20 cellular contexts compared by ENCODE assay signal in the genomic region with DNA sequence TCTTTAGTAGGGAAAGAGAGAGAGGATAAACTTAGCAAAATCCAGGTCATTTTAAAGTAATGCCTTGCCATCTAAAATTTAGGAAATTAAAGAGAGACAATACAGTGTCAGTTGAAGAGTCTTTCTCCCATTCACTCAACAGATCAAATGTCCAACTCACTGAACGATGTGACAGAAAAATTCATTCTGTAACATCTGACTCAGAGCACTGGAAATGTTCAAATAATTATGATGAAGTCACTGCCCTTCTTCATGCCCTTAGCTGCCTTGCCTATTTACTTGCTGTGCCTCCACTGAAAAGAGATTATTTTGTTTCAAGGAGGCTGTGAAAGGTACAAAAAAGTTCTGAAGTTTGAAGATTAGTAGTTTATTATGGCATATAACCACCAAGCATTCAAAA.
"Had no signal": no experiment of that assay in that cellular context is flagged by ENCODE, and none has a peak within 500 bp of the region (broad histone marks: within the 10 kb centered on the region; RNA-seq: fewer than 3 reads in every experiment).

No MANE protein-coding gene starts in this region.

- H3K36me3 Mint-ChIP-seq: naive B cell had no signal

- H3K27ac ChIP-seq: dorsolateral prefrontal cortex, heart right ventricle, psoas muscle, stomach, thoracic aorta, transverse colon had no signal

- H3K4me1 ChIP-seq: heart right ventricle, psoas muscle, stomach, transverse colon had no signal

- H3K36me3 ChIP-seq: heart right ventricle, stomach, thoracic aorta, transverse colon had no signal

- H3K4me3 ChIP-seq: dorsolateral prefrontal cortex, heart right ventricle, psoas muscle, stomach, thoracic aorta, transverse colon had no signal

- DNase-seq: cortex of kidney; dorsolateral prefrontal cortex; effector CD8-positive, alpha-beta T cell; heart right ventricle; hypothalamus; mesendoderm; naive B cell; nephron progenitor cell; psoas muscle; small intestine; stimulated activated CD4-positive, alpha-beta T cell treated with anti-CD3 and anti-CD28 coated beads, Interleukin-12 subunit alpha, Interleukin-12 subunit beta, amount 100 ng/mL, for 4 hours; stimulated activated naive CD4-positive, alpha-beta T cell; stomach; substantia nigra; transverse colon had no signal

- H3K4me1 Mint-ChIP-seq: naive B cell, nephron progenitor cell had no signal

- FAIRE-seq: endometrium, keratinocyte, small intestine had no signal

- H3K27me3 Mint-ChIP-seq: naive B cell had no signal

- H3K4me3 Mint-ChIP-seq: naive B cell, nephron progenitor cell had no signal

- ATAC-seq: esophagus mucosa, heart right ventricle, psoas muscle, sciatic nerve had no signal

- H3K9me3 Mint-ChIP-seq: nephron progenitor cell had no signal

- H3K27ac Mint-ChIP-seq: naive B cell, nephron progenitor cell had no signal

- H3K27me3 ChIP-seq: dorsolateral prefrontal cortex, heart right ventricle, stomach, transverse colon had no signal

- H3K9me3 ChIP-seq: heart right ventricle, psoas muscle, stomach, thoracic aorta, transverse colon had no signal
